Comparison of ENCODE assay signal across 22 cellular contexts in genomic region chr5:125398466-125398865, GRCh38.
"Had no signal": no experiment of that assay in that cellular context is flagged by ENCODE, and none has a peak within 500 bp of the region (broad histone marks: within the 10 kb centered on the region; RNA-seq: fewer than 3 reads in every experiment).

No MANE protein-coding gene starts in this region.

- H3K4me3 ChIP-seq: coronary artery, dorsolateral prefrontal cortex, esophagus muscularis mucosa, gastroesophageal sphincter, heart left ventricle, left lung, lower lobe of right lung, mucosa of descending colon had no signal

- DNase-seq: dermis blood vessel endothelial cell; dorsolateral prefrontal cortex; effector CD4-positive, alpha-beta T cell; effector memory CD4-positive, alpha-beta T cell; foreskin keratinocyte; heart left ventricle; hippocampal formation; left cardiac atrium; left lung; left ventricle myocardium superior; lower lobe of right lung; mesenchymal stem cell; mucosa of descending colon; naive B cell; naive thymus-derived CD8-positive, alpha-beta T cell had no signal

- H3K27ac ChIP-seq: coronary artery, dorsolateral prefrontal cortex, esophagus muscularis mucosa, foreskin keratinocyte, gastroesophageal sphincter, heart left ventricle, left lung, lower lobe of right lung had no signal

- FAIRE-seq: endothelial cell of umbilical vein, frontal cortex, islet of Langerhans, keratinocyte had no signal

- H3K9me3 ChIP-seq: gastroesophageal sphincter, lower lobe of right lung had no signal

- H3K36me3 ChIP-seq: esophagus muscularis mucosa, gastroesophageal sphincter, heart left ventricle, left lung, lower lobe of right lung had no signal

- H3K4me1 ChIP-seq: heart left ventricle, left lung, lower lobe of right lung had no signal

- ATAC-seq: foreskin keratinocyte; gastroesophageal sphincter; heart left ventricle; left cardiac atrium; left lung; left ventricle myocardium superior; lower lobe of right lung; mucosa of descending colon; naive thymus-derived CD8-positive, alpha-beta T cell had no signal

- H3K27me3 ChIP-seq: dorsolateral prefrontal cortex, esophagus muscularis mucosa, foreskin keratinocyte, gastroesophageal sphincter, heart left ventricle, left lung had no signal
